In the genomic region with DNA sequence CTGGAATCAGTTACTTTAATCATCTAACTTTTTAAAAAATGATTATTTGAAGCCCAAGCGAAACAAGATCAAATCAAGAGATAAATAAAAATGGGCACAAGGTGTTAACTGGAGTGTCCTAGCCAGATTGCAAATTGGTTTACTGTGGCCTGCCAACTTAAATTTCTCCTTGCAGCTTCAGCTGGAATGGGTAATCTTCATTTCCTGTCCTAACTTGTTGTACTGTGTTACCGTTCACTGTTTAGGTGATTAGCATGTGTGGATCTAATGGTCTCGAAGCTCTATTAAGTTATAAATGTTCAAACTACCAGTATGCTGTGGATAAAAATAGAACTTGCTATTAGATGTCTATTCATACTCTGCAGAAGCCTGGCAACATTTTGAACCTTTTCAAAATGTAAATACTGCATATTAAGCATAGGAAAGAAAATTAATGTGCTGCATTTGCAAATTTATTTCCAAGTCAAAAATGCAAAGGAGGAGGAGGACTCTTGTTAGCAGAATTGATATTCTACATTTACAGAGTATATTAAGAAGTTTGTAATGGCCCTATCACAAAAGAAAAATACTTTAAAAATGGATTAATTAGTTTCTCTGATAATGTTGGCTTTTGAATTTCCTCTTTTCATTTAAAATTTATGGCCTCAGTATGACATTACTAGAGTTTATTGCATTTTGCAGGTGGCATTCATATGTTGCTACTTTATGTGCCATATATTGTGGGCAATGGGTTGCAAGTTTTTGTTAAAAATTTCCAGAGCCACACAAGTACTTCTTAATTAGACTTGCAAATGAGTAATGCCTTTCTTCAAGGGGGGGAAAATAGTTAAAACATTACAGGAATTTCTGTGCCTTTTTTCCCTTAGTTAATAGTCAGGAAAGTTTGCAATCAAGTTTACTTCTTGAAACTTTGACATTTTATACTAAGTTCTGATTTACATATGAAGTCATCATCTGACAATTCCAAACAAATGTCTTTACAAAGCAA, we compare ENCODE assay signal across 1 cellular context.
TF ChIP-seq lines count a peak whose summit lies in the region.

No MANE protein-coding gene starts in this region.

TF ChIP-seq in WTC11, 78 proteins besides CTCF, POLR2A, EP300 and RAD21 (continued from another document):
- TF ChIP-seq, protein P1, sequence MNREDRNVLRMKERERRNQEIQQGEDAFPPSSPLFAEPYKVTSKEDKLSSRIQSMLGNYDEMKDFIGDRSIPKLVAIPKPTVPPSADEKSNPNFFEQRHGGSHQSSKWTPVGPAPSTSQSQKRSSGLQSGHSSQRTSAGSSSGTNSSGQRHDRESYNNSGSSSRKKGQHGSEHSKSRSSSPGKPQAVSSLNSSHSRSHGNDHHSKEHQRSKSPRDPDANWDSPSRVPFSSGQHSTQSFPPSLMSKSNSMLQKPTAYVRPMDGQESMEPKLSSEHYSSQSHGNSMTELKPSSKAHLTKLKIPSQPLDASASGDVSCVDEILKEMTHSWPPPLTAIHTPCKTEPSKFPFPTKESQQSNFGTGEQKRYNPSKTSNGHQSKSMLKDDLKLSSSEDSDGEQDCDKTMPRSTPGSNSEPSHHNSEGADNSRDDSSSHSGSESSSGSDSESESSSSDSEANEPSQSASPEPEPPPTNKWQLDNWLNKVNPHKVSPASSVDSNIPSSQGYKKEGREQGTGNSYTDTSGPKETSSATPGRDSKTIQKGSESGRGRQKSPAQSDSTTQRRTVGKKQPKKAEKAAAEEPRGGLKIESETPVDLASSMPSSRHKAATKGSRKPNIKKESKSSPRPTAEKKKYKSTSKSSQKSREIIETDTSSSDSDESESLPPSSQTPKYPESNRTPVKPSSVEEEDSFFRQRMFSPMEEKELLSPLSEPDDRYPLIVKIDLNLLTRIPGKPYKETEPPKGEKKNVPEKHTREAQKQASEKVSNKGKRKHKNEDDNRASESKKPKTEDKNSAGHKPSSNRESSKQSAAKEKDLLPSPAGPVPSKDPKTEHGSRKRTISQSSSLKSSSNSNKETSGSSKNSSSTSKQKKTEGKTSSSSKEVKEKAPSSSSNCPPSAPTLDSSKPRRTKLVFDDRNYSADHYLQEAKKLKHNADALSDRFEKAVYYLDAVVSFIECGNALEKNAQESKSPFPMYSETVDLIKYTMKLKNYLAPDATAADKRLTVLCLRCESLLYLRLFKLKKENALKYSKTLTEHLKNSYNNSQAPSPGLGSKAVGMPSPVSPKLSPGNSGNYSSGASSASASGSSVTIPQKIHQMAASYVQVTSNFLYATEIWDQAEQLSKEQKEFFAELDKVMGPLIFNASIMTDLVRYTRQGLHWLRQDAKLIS (CRISPR knock-in tag; IDR thresholded peaks at IDR 0.05; ENCODE audit: borderline replicate concordance) = no peak
- TF ChIP-seq, protein P2, sequence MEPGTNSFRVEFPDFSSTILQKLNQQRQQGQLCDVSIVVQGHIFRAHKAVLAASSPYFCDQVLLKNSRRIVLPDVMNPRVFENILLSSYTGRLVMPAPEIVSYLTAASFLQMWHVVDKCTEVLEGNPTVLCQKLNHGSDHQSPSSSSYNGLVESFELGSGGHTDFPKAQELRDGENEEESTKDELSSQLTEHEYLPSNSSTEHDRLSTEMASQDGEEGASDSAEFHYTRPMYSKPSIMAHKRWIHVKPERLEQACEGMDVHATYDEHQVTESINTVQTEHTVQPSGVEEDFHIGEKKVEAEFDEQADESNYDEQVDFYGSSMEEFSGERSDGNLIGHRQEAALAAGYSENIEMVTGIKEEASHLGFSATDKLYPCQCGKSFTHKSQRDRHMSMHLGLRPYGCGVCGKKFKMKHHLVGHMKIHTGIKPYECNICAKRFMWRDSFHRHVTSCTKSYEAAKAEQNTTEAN (CRISPR knock-in tag; IDR thresholded peaks at IDR 0.05) = no peak
- TF ChIP-seq STAT6 (CRISPR knock-in tag; conservative IDR thresholded peaks at IDR 0.05; ENCODE audit: low read depth) (no peak), SP1 (CRISPR knock-in tag; conservative IDR thresholded peaks at IDR 0.05) (no peak), HMGA2 (CRISPR knock-in tag; IDR thresholded peaks at IDR 0.05) (no peak), NR3C1 (CRISPR knock-in tag; conservative IDR thresholded peaks at IDR 0.05; ENCODE audit: low read depth) (no peak), OVOL2 (CRISPR knock-in tag; IDR thresholded peaks at IDR 0.05; ENCODE audit: borderline replicate concordance) (no peak), GRHL2 (CRISPR knock-in tag; IDR thresholded peaks at IDR 0.05; ENCODE audit: insufficient replicate concordance, severe bottlenecking) (no peak), TEAD1 (CRISPR knock-in tag; IDR thresholded peaks at IDR 0.05) (no peak), NR1H2 (CRISPR knock-in tag; IDR thresholded peaks at IDR 0.05) (no peak)
- TF ChIP-seq, protein P3, sequence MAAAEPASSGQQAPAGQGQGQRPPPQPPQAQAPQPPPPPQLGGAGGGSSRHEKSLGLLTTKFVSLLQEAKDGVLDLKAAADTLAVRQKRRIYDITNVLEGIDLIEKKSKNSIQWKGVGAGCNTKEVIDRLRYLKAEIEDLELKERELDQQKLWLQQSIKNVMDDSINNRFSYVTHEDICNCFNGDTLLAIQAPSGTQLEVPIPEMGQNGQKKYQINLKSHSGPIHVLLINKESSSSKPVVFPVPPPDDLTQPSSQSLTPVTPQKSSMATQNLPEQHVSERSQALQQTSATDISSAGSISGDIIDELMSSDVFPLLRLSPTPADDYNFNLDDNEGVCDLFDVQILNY (CRISPR knock-in tag; IDR thresholded peaks at IDR 0.05) = no peak
